Comparison of ENCODE assay signal across 25 cellular contexts in the genomic region with DNA sequence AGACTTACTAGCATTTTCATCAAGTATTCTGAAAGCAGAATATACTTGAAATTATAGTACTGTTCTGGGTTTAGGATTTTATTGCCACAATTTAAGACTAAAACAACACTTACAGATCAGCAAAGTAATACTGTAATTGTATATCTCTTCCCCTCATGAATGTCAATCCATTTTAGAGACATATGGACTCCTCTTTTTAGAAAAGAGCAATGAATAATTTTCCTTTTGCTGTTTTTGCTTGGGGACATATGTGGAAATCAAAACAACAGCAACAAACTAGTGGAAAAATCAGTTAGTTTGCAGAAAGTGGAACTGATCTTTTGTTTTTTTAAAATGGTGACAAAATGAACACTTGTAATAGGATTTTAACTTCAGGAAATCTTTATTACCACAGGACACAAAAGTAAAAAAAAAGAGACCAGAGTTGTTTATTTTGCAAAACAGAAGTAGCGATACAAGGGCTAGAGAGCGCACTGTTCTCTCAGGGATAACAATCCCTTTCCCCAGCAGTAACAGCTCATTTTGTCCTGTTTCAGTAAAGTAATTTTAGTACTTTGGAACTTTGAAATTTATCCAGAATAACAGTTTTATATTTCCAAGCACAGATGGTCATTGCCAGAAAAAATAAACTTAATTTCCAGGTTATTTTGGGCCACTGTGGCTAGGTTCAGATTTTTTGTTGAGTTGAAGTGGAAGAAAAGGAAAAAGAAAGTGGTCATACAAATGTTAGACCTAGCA. TPM values are rescaled to one million over a fixed set of nuclear protein-coding genes. Genes with fewer than 3 reads are reported as not detected.
A peak's percentile ranks its signal among the peaks of the same experiment; 100 is the strongest.
DNase-seq lines count a peak whose midpoint lies in the region; ATAC-seq, FAIRE-seq and TF ChIP-seq lines count a peak whose summit lies in the region.
"Had no signal": no experiment of that assay in that cellular context is flagged by ENCODE, and none has a peak within 500 bp of the region (broad histone marks: within the 10 kb centered on the region; RNA-seq: fewer than 3 reads in every experiment).

No MANE protein-coding gene starts in this region.

- ATAC-seq in left lobe of liver = peak; percentile 51
- ATAC-seq: activated CD4-positive, alpha-beta T cell treated with anti-CD3 and anti-CD28 coated beads for 36 hours; GM23338; T-helper 17 cell had no signal

- peaks cover 13% of the 10 kb centered on the region; the same call in 1 of the 2 replicates for H3K4me1 Mint-ChIP-seq in HFFc6 (ENCODE audit: low read depth)
- H3K4me1 Mint-ChIP-seq: activated CD4-positive, alpha-beta T cell treated with anti-CD3 and anti-CD28 coated beads for 36 hours; T-helper 17 cell had no signal

- intact Hi-C loops in ascending aorta (cut with DNase I) (no loop called here), testis (cut with DNase I; ENCODE audit: low total_unique reads) (no loop called here)

- H3K27ac Mint-ChIP-seq in HFFc6 = no peak overlapping the region
- H3K27ac Mint-ChIP-seq: activated CD4-positive, alpha-beta T cell treated with anti-CD3 and anti-CD28 coated beads for 36 hours; activated T-cell treated with anti-CD3 and anti-CD28 coated beads, Interleukin-2, amount 50 U/mL, for 24 hours; CD4-positive, alpha-beta T cell; GM23338; T-helper 17 cell had no signal

- H3K4me1 ChIP-seq in ascending aorta (peaks cover 0 to 6% of the 10 kb centered on the region in 2 donors), testis (no peaks in the 10 kb centered on the region)
- H3K4me1 ChIP-seq: spleen had no signal

- no peak for DNase-seq in HFFc6
- no peak for DNase-seq in ascending aorta (ENCODE audit: low spot score in 2 of 2)
- DNase-seq in left lobe of liver (ENCODE audit: low spot score) = no peak
- DNase-seq in testis = peak; percentile 32
- DNase-seq in GM12891 (ENCODE audit: insufficient read length, low spot score) = no peak
- no peak for DNase-seq in GF-D8 (lab: John Stamatoyannopoulos, UW)
- no peak for DNase-seq in NOMO-1 (lab: John Stamatoyannopoulos, UW; ENCODE audit: unreplicated experiment in 2 of 2)
- DNase-seq: activated CD4-positive, alpha-beta T cell treated with anti-CD3 and anti-CD28 coated beads for 36 hours; activated CD8-positive, alpha-beta memory T cell treated with anti-CD3 and anti-CD28 coated beads for 24 hours; activated T-cell treated with anti-CD3 and anti-CD28 coated beads, Interleukin-2, amount 50 U/mL, for 24 hours; amniotic stem cell; CD4-positive, alpha-beta T cell; heart left ventricle; Kasumi-1; NCI-H187 treated with DMSO at 0.1 percent for 48 hours; RPMI8226; SK-N-SH; spleen; stimulated activated CD4-positive, alpha-beta T cell treated with anti-CD3 and anti-CD28 coated beads, Interleukin-4, amount 100 ng/mL, for 1 hour; stimulated activated naive CD4-positive, alpha-beta T cell; T-helper 17 cell had no signal

- H3K27me3 ChIP-seq in ascending aorta (no peaks in the 10 kb centered on the region), testis (no peaks in the 10 kb centered on the region)
- H3K27me3 ChIP-seq: heart left ventricle, neutrophil, spleen had no signal

- H3K9me3 Mint-ChIP-seq in HFFc6 = no peaks in the 10 kb centered on the region
- H3K9me3 Mint-ChIP-seq: activated T-cell treated with anti-CD3 and anti-CD28 coated beads, Interleukin-2, amount 50 U/mL, for 24 hours; CD4-positive, alpha-beta T cell; GM23338 had no signal

- TF ChIP-seq POLR2A in testis (IDR thresholded peaks at IDR 0.05) = no peak
- no peak for TF ChIP-seq POLR2A in GM12891 (IDR thresholded peaks at IDR 0.05; ENCODE audit: low read depth, low read length)

- no peaks in the 10 kb centered on the region for H3K36me3 Mint-ChIP-seq in HFFc6 (ENCODE audit: low read depth)

- no peak for FAIRE-seq in GM12891 (lab: Jason Lieb, UNC)
- FAIRE-seq: GM18507 had no signal

- peak overlapping the region; percentile 44; the same call in 1 of the 2 replicates for H3K4me3 Mint-ChIP-seq in HFFc6
- H3K4me3 Mint-ChIP-seq: activated CD4-positive, alpha-beta T cell treated with anti-CD3 and anti-CD28 coated beads for 36 hours; activated T-cell treated with anti-CD3 and anti-CD28 coated beads, Interleukin-2, amount 50 U/mL, for 24 hours; CD4-positive, alpha-beta T cell; GM23338; T-helper 17 cell had no signal

- no peaks in the 10 kb centered on the region for H3K9me3 ChIP-seq in ascending aorta
- H3K9me3 ChIP-seq in testis = no peaks in the 10 kb centered on the region
- H3K9me3 ChIP-seq: heart left ventricle, neutrophil, SK-N-SH, spleen had no signal

- 58 to 59% methylated on average over 2 of the region's 2 CpGs for WGBS in testis, 2 donors

- TF ChIP-seq CTCF in HFFc6 (IDR thresholded peaks at IDR 0.05) (no peak), ascending aorta (IDR thresholded peaks at IDR 0.05) (no peak), testis (IDR thresholded peaks at IDR 0.05) (no peak)

- H3K27ac ChIP-seq in ascending aorta (peak overlapping the region in 1 of 2 donors; percentile 4), testis (peak overlapping the region; percentile 22 to 70)
- H3K27ac ChIP-seq: neutrophil, spleen had no signal

- H3K4me3 ChIP-seq in ascending aorta (peak overlapping the region; percentile 25 to 29), testis (no peak overlapping the region)
- H3K4me3 ChIP-seq: GM23338, spleen had no signal

- H3K36me3 ChIP-seq in ascending aorta (no peaks in the 10 kb centered on the region), testis (ENCODE audit: low read depth, missing control alignments) (no peaks in the 10 kb centered on the region)
- H3K36me3 ChIP-seq: heart left ventricle, neutrophil, spleen had no signal

- H3K27me3 Mint-ChIP-seq in HFFc6 (ENCODE audit: insufficient read depth) = no peaks in the 10 kb centered on the region; the same call in 1 of the 2 replicates
- H3K27me3 Mint-ChIP-seq: activated CD4-positive, alpha-beta T cell treated with anti-CD3 and anti-CD28 coated beads for 36 hours; activated T-cell treated with anti-CD3 and anti-CD28 coated beads, Interleukin-2, amount 50 U/mL, for 24 hours; CD4-positive, alpha-beta T cell had no signal

TF ChIP-seq in GM12891, 5 proteins besides CTCF, POLR2A, EP300 and RAD21:
- no peak for TF ChIP-seq SPI1 (IDR thresholded peaks at IDR 0.05; ENCODE audit: low read depth, low read length)
- TF ChIP-seq POU2F2 (IDR thresholded peaks at IDR 0.05; ENCODE audit: low read depth, low read length) = no peak

RNA-seq across cellular contexts. Expression of a gene that starts 17.1 kb away (rescaled TPM):
- total RNA-seq in HFFc6 (2021; fragmentation: NEBNext Ultra II Directional; extraction: Animal tissue kit (Norgen Biotek cat#: 25700)) = 1 to 10 TPM in 1 of 6 experiments, under 1 TPM in 5; 0.40 to 1.0 (median 0.77) TPM
- not detected for total RNA-seq in ascending aorta
- total RNA-seq in left lobe of liver = 0.58 TPM
- 10 to 100 TPM in 1 of 2 donors, 1 to 10 TPM in 1; 9.7 to 22.9 TPM for total RNA-seq in testis
- polyA plus RNA-seq in testis (ENCODE audit: insufficient read depth, low read depth, low replicate concordance) = 23.0 TPM
- 1.1 TPM for polyA plus RNA-seq in GM12891 (2012; ENCODE audit: low read depth, missing spikeins)
- total RNA-seq: G401, GM23338 had no signal
- polyA plus RNA-seq: GM23338 had no signal

Comparison
In these comparisons a context has a peak if more than half of its experiments do, and no peak if none do; other contexts are left out.
1. H3K4me3 ChIP-seq: peak in ascending aorta (2 of 2); none in testis (0 of 2).